In the genomic region with DNA sequence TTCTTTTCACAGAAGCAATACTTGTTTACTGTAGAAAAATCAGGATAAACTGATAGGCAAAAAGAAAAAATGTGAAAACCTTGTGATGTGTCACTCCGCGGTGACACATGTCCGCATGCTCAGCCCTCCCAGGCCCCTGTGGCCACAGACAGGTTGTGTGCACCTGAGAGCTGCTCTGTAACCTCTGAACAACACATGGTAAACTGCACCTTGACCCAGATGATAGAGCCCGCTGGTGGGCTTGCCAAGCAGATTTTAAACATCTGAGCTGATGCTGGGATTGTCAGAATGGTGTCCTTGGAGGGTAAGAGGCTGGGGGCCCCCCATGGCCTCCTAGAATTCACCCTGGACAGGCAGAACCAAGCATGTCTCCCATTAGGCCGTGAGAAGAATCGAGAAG, we compare ENCODE assay signal across 15 cellular contexts. TPM values are rescaled to one million over a fixed set of nuclear protein-coding genes. Genes with fewer than 3 reads are reported as not detected.
DNase-seq lines count a peak whose midpoint lies in the region; ATAC-seq and TF ChIP-seq lines count a peak whose summit lies in the region.
"Had no signal": no experiment of that assay in that cellular context is flagged by ENCODE, and none has a peak within 500 bp of the region (broad histone marks: within the 10 kb centered on the region; RNA-seq: fewer than 3 reads in every experiment).

No MANE protein-coding gene starts in this region.

- H3K9me3 Mint-ChIP-seq in MCF 10A (ENCODE audit: unreplicated experiment), result no peaks in the 10 kb centered on the region
- H3K9me3 Mint-ChIP-seq in T-cell, result no peaks in the 10 kb centered on the region
- H3K9me3 Mint-ChIP-seq: brain had no signal

- H3K9me3 ChIP-seq in gastroesophageal sphincter, result no peaks in the 10 kb centered on the region
- H3K9me3 ChIP-seq in psoas muscle, result no peaks in the 10 kb centered on the region
- H3K9me3 ChIP-seq in upper lobe of left lung, result no peaks in the 10 kb centered on the region

- H3K4me1 Mint-ChIP-seq in MCF 10A (ENCODE audit: insufficient read depth, unreplicated experiment), result peaks cover 15% of the 10 kb centered on the region
- H3K4me1 Mint-ChIP-seq in T-cell, result peaks cover 7% of the 10 kb centered on the region in 3 donors

- H3K4me3 Mint-ChIP-seq in MCF 10A (ENCODE audit: unreplicated experiment), result no peak overlapping the region
- no peak overlapping the region for H3K4me3 Mint-ChIP-seq in T-cell
- H3K4me3 Mint-ChIP-seq: brain had no signal

- TF ChIP-seq POLR2A in gastroesophageal sphincter (IDR thresholded peaks at IDR 0.05), result no peak
- no peak for TF ChIP-seq POLR2A in upper lobe of left lung (IDR thresholded peaks at IDR 0.05)

- H3K27me3 Mint-ChIP-seq in MCF 10A (ENCODE audit: insufficient read depth, unreplicated experiment) (no peaks in the 10 kb centered on the region), T-cell (no peaks in the 10 kb centered on the region)

- TF ChIP-seq CTCF in MCF 10A (IDR thresholded peaks at IDR 0.05; ENCODE audit: unreplicated experiment) (no peak), gastroesophageal sphincter (IDR thresholded peaks at IDR 0.05) (no peak), psoas muscle (IDR thresholded peaks at IDR 0.05) (no peak), upper lobe of left lung (IDR thresholded peaks at IDR 0.05) (no peak)

- H3K27me3 ChIP-seq in gastroesophageal sphincter (no peaks in the 10 kb centered on the region), psoas muscle (ENCODE audit: insufficient read depth in 3 of 3, low read length in 2 of 3) (no peaks in the 10 kb centered on the region), upper lobe of left lung (no peaks in the 10 kb centered on the region)

- H3K4me3 ChIP-seq in gastroesophageal sphincter, result no peak overlapping the region
- H3K4me3 ChIP-seq in psoas muscle, result no peak overlapping the region
- no peak overlapping the region for H3K4me3 ChIP-seq in upper lobe of left lung

- H3K27ac Mint-ChIP-seq in MCF 10A (ENCODE audit: low read depth, unreplicated experiment), result peak overlapping the region; percentile 97
- H3K27ac Mint-ChIP-seq in T-cell, result peak overlapping the region in 1 of 2 donors; percentile 61

- H3K4me1 ChIP-seq in gastroesophageal sphincter (peaks cover 0 to 32% (median 10%) of the 10 kb centered on the region in 3 donors), psoas muscle (no peaks in the 10 kb centered on the region), upper lobe of left lung (peaks cover 3 to 16% (median 10%) of the 10 kb centered on the region in 4 donors)

- intact Hi-C loops in MCF 10A (cut with micrococcal nuclease) (no loop called here), psoas muscle (cut with DNase I) (no loop called here)

- no peak for DNase-seq in MCF 10A (ENCODE audit: unreplicated experiment)
- no peak for DNase-seq in psoas muscle
- DNase-seq in upper lobe of left lung, result no peak
- DNase-seq in T-cell, result no peak
- DNase-seq: activated CD4-positive, CD25-positive, alpha-beta regulatory T cell treated with anti-CD3 and anti-CD28 coated beads, Interleukin-2, amount 50 U/mL, for 72 hours; activated gamma-delta T cell; DMS153; left colon; NCI-H2227 treated with DMSO at 0.1 percent for 48 hours; stimulated activated CD4-positive, alpha-beta T cell treated with anti-CD3 and anti-CD28 coated beads, Interleukin-15, amount 100 ng/mL, for 24 hours had no signal

- ATAC-seq in gastroesophageal sphincter (peak; percentile 6), psoas muscle (peak in 1 of 4 donors; percentile 41), upper lobe of left lung (ENCODE audit: low FRiP score in 2 of 2) (no peak), T-cell (replicated peaks in 1 of 4) (no peak), HG02610 (IDR thresholded peaks at IDR 0.05; ENCODE audit: unreplicated experiment) (no peak), HG03342 (IDR thresholded peaks at IDR 0.05; ENCODE audit: unreplicated experiment) (no peak)
- ATAC-seq: left colon had no signal

- WGBS in gastroesophageal sphincter (ENCODE audit: low coverage in 1 of 2), 2 donors, result 75 to 93% methylated on average over 3 to 5 of the region's 6 CpGs
- WGBS in psoas muscle, 3 donors, result 87 to 98% (median 90%) methylated on average over 6 of the region's 6 CpGs
- 89 to 96% methylated on average over 6 of the region's 6 CpGs for WGBS in upper lobe of left lung, 2 donors

- CTCF ChIA-PET in MCF 10A (lab: Yijun Ruan, JAX), result interaction anchor here (0.9 to 1.3 kb wide), 2 partner anchors 27 to 28 kb away, joined by 3 to 5 read pairs; no protein-coding TSS in a partner anchor
- CTCF ChIA-PET in T-cell (lab: Charles Lee), result no interaction called here

- POLR2A ChIA-PET in MCF 10A (lab: Yijun Ruan, JAX), result interaction anchor here (0.6 to 1.5 kb wide), 7 partner anchors 10 to 317 kb away, joined by 3 to 7 read pairs (median 4); a partner anchor contains a TSS
- POLR2A ChIA-PET in T-cell (lab: Charles Lee), result interaction anchor here in 1 of 2 donors (0.6 kb wide), 1 partner anchor 34 kb away, joined by 3 read pairs; no protein-coding TSS in a partner anchor

- TSS peak; percentile 2 for BruUV-seq in MCF 10A (replicated peaks; lab: Mats Ljungman, UMichigan)

- no peak for TF ChIP-seq EP300 in gastroesophageal sphincter (IDR thresholded peaks at IDR 0.05)
- no peak for TF ChIP-seq EP300 in upper lobe of left lung (IDR thresholded peaks at IDR 0.05)

- H3K36me3 Mint-ChIP-seq in MCF 10A (ENCODE audit: insufficient read depth, unreplicated experiment) (peaks cover 43% of the 10 kb centered on the region), T-cell (peaks cover 24% of the 10 kb centered on the region)

- H3K36me3 ChIP-seq in gastroesophageal sphincter, result peaks cover 0 to 66% of the 10 kb centered on the region in 2 donors
- H3K36me3 ChIP-seq in psoas muscle (ENCODE audit: insufficient read depth in 1 of 2, low read depth in 1 of 2), result peaks cover 0 to 18% of the 10 kb centered on the region in 2 donors
- H3K36me3 ChIP-seq in upper lobe of left lung, result peaks cover 0 to 19% (median 2%) of the 10 kb centered on the region in 4 donors

- H3K27ac ChIP-seq in gastroesophageal sphincter (peak overlapping the region; percentile 49 to 81 (median 80)), psoas muscle (peak overlapping the region; percentile 41), upper lobe of left lung (peak overlapping the region; percentile 20 to 68 (median 60))
- H3K27ac ChIP-seq: C4-2B had no signal

RNA-seq across cellular contexts. Expression of a gene that starts 33.8 kb away (rescaled TPM):
- total RNA-seq in MCF 10A (2022) (6.2 and 6.8 TPM in 2 replicates), gastroesophageal sphincter (10 to 100 TPM in 3 of 4 donors, 1 to 10 TPM in 1; 9.2 to 23.3 (median 19.2) TPM), psoas muscle (10 to 100 TPM in 1 of 4 donors, 1 to 10 TPM in 3; 4.1 to 10.1 (median 6.9) TPM), upper lobe of left lung (10 to 100 TPM; 11.7 to 19.1 (median 17.6) TPM), T-cell (10 to 100 TPM; 18.1 to 27.8 (median 21.7) TPM)
- 1 to 10 TPM; 3.4 to 4.9 (median 3.4) TPM for polyA plus RNA-seq in psoas muscle
